Comparison of ENCODE assay signal across 1 cellular context in the genomic region with DNA sequence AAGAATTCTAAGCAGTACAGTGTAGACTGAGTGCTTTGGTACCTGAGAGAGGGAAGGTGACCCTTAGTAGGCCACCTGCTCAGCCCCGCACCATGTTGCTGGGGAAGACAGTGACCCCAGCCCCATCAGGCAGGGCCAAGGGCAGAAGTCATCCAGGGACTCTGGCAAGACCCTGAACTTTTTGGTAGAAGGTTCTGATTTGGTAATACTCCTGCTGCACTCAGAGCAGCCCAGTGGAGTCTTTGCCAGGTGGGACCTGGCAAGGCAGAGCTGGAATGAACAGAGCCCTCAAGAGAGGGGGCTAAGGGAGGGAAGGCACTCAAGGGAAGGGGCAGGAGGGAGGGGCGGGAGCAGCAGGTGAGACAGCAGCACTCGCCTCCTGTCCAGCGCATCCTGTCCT.
TF ChIP-seq lines count a peak whose summit lies in the region.

No MANE protein-coding gene starts in this region.

TF ChIP-seq in SK-N-SH treated with all-trans-retinoic acid at 6 μM for 48 hours, 23 proteins besides CTCF, POLR2A, EP300 and RAD21 (continued from another document):
- TF ChIP-seq, protein P1, sequence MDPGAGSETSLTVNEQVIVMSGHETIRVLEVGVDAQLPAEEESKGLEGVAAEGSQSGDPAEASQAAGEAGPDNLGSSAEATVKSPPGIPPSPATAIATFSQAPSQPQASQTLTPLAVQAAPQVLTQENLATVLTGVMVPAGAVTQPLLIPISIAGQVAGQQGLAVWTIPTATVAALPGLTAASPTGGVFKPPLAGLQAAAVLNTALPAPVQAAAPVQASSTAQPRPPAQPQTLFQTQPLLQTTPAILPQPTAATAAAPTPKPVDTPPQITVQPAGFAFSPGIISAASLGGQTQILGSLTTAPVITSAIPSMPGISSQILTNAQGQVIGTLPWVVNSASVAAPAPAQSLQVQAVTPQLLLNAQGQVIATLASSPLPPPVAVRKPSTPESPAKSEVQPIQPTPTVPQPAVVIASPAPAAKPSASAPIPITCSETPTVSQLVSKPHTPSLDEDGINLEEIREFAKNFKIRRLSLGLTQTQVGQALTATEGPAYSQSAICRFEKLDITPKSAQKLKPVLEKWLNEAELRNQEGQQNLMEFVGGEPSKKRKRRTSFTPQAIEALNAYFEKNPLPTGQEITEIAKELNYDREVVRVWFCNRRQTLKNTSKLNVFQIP (CRISPR knock-in tag; IDR thresholded peaks at IDR 0.05; ENCODE audit: borderline replicate concordance, low read depth), result no peak
- no peak for TF ChIP-seq ZFP3 (CRISPR knock-in tag; IDR thresholded peaks at IDR 0.05)
- TF ChIP-seq, protein P2, sequence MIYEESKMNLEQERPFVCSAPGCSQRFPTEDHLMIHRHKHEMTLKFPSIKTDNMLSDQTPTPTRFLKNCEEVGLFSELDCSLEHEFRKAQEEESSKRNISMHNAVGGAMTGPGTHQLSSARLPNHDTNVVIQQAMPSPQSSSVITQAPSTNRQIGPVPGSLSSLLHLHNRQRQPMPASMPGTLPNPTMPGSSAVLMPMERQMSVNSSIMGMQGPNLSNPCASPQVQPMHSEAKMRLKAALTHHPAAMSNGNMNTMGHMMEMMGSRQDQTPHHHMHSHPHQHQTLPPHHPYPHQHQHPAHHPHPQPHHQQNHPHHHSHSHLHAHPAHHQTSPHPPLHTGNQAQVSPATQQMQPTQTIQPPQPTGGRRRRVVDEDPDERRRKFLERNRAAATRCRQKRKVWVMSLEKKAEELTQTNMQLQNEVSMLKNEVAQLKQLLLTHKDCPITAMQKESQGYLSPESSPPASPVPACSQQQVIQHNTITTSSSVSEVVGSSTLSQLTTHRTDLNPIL (CRISPR knock-in tag; IDR thresholded peaks at IDR 0.05; ENCODE audit: low read depth), result no peak
- TF ChIP-seq BACH2 (CRISPR knock-in tag; IDR thresholded peaks at IDR 0.05; ENCODE audit: borderline replicate concordance), result no peak
